In genomic region chr6:33840064-33840926, GRCh38 we compare ENCODE assay signal across 2 cellular contexts.
TF ChIP-seq lines count a peak whose summit lies in the region.

No MANE protein-coding gene starts in this region.

TF ChIP-seq in K562, 482 proteins besides CTCF, POLR2A, EP300 and RAD21 (continued from another document and continues in another):
- TF ChIP-seq TOE1 (IDR thresholded peaks at IDR 0.05; ENCODE audit: borderline replicate concordance) = peak; percentile 98
- no peak for TF ChIP-seq TOE1 (CRISPR knock-in tag; IDR thresholded peaks at IDR 0.05; ENCODE audit: borderline replicate concordance, low read depth)
- TF ChIP-seq ZNF12 (CRISPR knock-in tag; IDR thresholded peaks at IDR 0.05) = no peak
- TF ChIP-seq KDM4B (IDR thresholded peaks at IDR 0.05; ENCODE audit: borderline replicate concordance in 2 of 2, low read depth in 1 of 2) = 0 out of 4 replicates have a peak, but pooled peaks of 1 of the 2 experiments have one; percentile 10
- TF ChIP-seq, protein P1, sequence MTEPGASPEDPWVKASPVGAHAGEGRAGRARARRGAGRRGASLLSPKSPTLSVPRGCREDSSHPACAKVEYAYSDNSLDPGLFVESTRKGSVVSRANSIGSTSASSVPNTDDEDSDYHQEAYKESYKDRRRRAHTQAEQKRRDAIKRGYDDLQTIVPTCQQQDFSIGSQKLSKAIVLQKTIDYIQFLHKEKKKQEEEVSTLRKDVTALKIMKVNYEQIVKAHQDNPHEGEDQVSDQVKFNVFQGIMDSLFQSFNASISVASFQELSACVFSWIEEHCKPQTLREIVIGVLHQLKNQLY (CRISPR knock-in tag; conservative IDR thresholded peaks at IDR 0.05) = 0 out of 4 replicates have a peak, but pooled peaks of 1 of the 2 experiments have one; percentile 76
- TF ChIP-seq MTA1 (IDR thresholded peaks at IDR 0.05; ENCODE audit: borderline replicate concordance) = peak; percentile 58; the same call in 1 of the 2 replicates
- TF ChIP-seq, protein P2, sequence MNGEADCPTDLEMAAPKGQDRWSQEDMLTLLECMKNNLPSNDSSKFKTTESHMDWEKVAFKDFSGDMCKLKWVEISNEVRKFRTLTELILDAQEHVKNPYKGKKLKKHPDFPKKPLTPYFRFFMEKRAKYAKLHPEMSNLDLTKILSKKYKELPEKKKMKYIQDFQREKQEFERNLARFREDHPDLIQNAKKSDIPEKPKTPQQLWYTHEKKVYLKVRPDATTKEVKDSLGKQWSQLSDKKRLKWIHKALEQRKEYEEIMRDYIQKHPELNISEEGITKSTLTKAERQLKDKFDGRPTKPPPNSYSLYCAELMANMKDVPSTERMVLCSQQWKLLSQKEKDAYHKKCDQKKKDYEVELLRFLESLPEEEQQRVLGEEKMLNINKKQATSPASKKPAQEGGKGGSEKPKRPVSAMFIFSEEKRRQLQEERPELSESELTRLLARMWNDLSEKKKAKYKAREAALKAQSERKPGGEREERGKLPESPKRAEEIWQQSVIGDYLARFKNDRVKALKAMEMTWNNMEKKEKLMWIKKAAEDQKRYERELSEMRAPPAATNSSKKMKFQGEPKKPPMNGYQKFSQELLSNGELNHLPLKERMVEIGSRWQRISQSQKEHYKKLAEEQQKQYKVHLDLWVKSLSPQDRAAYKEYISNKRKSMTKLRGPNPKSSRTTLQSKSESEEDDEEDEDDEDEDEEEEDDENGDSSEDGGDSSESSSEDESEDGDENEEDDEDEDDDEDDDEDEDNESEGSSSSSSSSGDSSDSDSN (IDR thresholded peaks at IDR 0.05; ENCODE audit: borderline replicate concordance in 1 of 2, low read depth in 2 of 2, low read length in 2 of 2) = 0 out of 4 replicates have a peak, but pooled peaks of 1 of the 2 experiments have one; percentile 26
- peak; percentile 93 for TF ChIP-seq DACH1 (IDR thresholded peaks at IDR 0.05; ENCODE audit: partially characterized antibody)
- TF ChIP-seq ZKSCAN8 (CRISPR knock-in tag; IDR thresholded peaks at IDR 0.05) = peak; percentile 85; the same call in 1 of the 2 replicates
- peak; percentile 37 for TF ChIP-seq HMGN3 (IDR thresholded peaks at IDR 0.05; ENCODE audit: borderline replicate concordance, extremely low read depth, insufficient read length, low read depth, low read length)
- peak; percentile 17; the same call in 1 of the 2 replicates for TF ChIP-seq EGR1 (conservative IDR thresholded peaks at IDR 0.05)
- peak; percentile 83; the same call in 1 of the 2 replicates for TF ChIP-seq MECOM (CRISPR knock-in tag; IDR thresholded peaks at IDR 0.05)
- TF ChIP-seq, protein P3, sequence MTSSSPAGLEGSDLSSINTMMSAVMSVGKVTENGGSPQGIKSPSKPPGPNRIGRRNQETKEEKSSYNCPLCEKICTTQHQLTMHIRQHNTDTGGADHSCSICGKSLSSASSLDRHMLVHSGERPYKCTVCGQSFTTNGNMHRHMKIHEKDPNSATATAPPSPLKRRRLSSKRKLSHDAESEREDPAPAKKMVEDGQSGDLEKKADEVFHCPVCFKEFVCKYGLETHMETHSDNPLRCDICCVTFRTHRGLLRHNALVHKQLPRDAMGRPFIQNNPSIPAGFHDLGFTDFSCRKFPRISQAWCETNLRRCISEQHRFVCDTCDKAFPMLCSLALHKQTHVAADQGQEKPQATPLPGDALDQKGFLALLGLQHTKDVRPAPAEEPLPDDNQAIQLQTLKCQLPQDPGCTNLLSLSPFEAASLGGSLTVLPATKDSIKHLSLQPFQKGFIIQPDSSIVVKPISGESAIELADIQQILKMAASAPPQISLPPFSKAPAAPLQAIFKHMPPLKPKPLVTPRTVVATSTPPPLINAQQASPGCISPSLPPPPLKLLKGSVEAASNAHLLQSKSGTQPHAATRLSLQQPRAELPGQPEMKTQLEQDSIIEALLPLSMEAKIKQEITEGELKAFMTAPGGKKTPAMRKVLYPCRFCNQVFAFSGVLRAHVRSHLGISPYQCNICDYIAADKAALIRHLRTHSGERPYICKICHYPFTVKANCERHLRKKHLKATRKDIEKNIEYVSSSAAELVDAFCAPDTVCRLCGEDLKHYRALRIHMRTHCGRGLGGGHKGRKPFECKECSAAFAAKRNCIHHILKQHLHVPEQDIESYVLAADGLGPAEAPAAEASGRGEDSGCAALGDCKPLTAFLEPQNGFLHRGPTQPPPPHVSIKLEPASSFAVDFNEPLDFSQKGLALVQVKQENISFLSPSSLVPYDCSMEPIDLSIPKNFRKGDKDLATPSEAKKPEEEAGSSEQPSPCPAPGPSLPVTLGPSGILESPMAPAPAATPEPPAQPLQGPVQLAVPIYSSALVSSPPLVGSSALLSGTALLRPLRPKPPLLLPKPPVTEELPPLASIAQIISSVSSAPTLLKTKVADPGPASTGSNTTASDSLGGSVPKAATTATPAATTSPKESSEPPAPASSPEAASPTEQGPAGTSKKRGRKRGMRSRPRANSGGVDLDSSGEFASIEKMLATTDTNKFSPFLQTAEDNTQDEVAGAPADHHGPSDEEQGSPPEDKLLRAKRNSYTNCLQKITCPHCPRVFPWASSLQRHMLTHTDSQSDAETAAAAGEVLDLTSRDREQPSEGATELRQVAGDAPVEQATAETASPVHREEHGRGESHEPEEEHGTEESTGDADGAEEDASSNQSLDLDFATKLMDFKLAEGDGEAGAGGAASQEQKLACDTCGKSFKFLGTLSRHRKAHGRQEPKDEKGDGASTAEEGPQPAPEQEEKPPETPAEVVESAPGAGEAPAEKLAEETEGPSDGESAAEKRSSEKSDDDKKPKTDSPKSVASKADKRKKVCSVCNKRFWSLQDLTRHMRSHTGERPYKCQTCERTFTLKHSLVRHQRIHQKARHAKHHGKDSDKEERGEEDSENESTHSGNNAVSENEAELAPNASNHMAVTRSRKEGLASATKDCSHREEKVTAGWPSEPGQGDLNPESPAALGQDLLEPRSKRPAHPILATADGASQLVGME (CRISPR knock-in tag; IDR thresholded peaks at IDR 0.05) = 0 out of 2 replicates have a peak, but pooled peaks have one; percentile 51
- peak; percentile 88 for TF ChIP-seq TAL1 (IDR thresholded peaks at IDR 0.05)
- TF ChIP-seq FOSL1 (tag; conservative IDR thresholded peaks at IDR 0.05) = peak; percentile 100
- no peak for TF ChIP-seq ZZZ3 (IDR thresholded peaks at IDR 0.05)
- no peak for TF ChIP-seq CBFB (CRISPR knock-in tag; IDR thresholded peaks at IDR 0.05)
- TF ChIP-seq NFE2L1 (tag; IDR thresholded peaks at IDR 0.05; ENCODE audit: borderline replicate concordance, low read depth) = peak; percentile 99
- peak; percentile 50 for TF ChIP-seq CCNT2 (IDR thresholded peaks at IDR 0.05; ENCODE audit: borderline replicate concordance, extremely low read depth, insufficient read length, low read depth, low read length)

TF ChIP-seq in HepG2, 621 proteins besides CTCF, POLR2A, EP300 and RAD21 (continued from another document and continues in another):
- no peak for TF ChIP-seq FOXP1 (IDR thresholded peaks at IDR 0.05)
- TF ChIP-seq FOXP1 (CRISPR knock-in tag; IDR thresholded peaks at IDR 0.05) = peak; percentile 59
- no peak for TF ChIP-seq ARNT (IDR thresholded peaks at IDR 0.05)
- TF ChIP-seq PHF5A (CRISPR knock-in tag; IDR thresholded peaks at IDR 0.05; ENCODE audit: low read depth, unreplicated experiment) = peak; percentile 62
- TF ChIP-seq HNF4G (IDR thresholded peaks at IDR 0.05; ENCODE audit: borderline replicate concordance, low read depth, low read length) = peak; percentile 44; the same call in 1 of the 2 replicates
- TF ChIP-seq HNF4G (CRISPR knock-in tag; IDR thresholded peaks at IDR 0.05; ENCODE audit: borderline replicate concordance, low read depth) = peak; percentile 71
- TF ChIP-seq ARID5B (CRISPR knock-in tag; IDR thresholded peaks at IDR 0.05) = peak; percentile 84
- no peak for TF ChIP-seq EEA1 (CRISPR knock-in tag; IDR thresholded peaks at IDR 0.05; ENCODE audit: borderline replicate concordance)
- peak; percentile 40 for TF ChIP-seq PPARG (CRISPR knock-in tag; conservative IDR thresholded peaks at IDR 0.05)
- no peak for TF ChIP-seq HOXA9 (CRISPR knock-in tag; IDR thresholded peaks at IDR 0.05; ENCODE audit: borderline replicate concordance)
- no peak for TF ChIP-seq ZNF136 (CRISPR knock-in tag; IDR thresholded peaks at IDR 0.05; ENCODE audit: low read depth)
- peak; percentile 58; the same call in 1 of the 2 replicates for TF ChIP-seq RCOR2 (CRISPR knock-in tag; IDR thresholded peaks at IDR 0.05)
- no peak for TF ChIP-seq SMAD9 (CRISPR knock-in tag; IDR thresholded peaks at IDR 0.05)
- TF ChIP-seq ZNF101 (CRISPR knock-in tag; IDR thresholded peaks at IDR 0.05; ENCODE audit: borderline replicate concordance, low read depth) = no peak; the same call in 1 of the 2 replicates
- TF ChIP-seq, protein P4, sequence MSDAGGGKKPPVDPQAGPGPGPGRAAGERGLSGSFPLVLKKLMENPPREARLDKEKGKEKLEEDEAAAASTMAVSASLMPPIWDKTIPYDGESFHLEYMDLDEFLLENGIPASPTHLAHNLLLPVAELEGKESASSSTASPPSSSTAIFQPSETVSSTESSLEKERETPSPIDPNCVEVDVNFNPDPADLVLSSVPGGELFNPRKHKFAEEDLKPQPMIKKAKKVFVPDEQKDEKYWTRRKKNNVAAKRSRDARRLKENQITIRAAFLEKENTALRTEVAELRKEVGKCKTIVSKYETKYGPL (CRISPR knock-in tag; IDR thresholded peaks at IDR 0.05) = no peak
- TF ChIP-seq GATA4 (IDR thresholded peaks at IDR 0.05; ENCODE audit: borderline replicate concordance, low read depth) = peak; percentile 43; the same call in 1 of the 2 replicates
- TF ChIP-seq, protein P5, sequence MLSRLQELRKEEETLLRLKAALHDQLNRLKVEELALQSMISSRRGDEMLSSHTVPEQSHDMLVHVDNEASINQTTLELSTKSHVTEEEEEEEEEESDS (CRISPR knock-in tag; IDR thresholded peaks at IDR 0.05; ENCODE audit: borderline replicate concordance) = 0 out of 2 replicates have a peak, but pooled peaks have one; percentile 63
- no peak; the same call in 1 of the 2 replicates for TF ChIP-seq SSRP1 (CRISPR knock-in tag; IDR thresholded peaks at IDR 0.05)
- no peak for TF ChIP-seq ZBTB1 (CRISPR knock-in tag; IDR thresholded peaks at IDR 0.05; ENCODE audit: borderline replicate concordance)
- no peak for TF ChIP-seq KDM5A (IDR thresholded peaks at IDR 0.05; ENCODE audit: borderline replicate concordance, low read length)
- peak; percentile 74 for TF ChIP-seq HOMEZ (CRISPR knock-in tag; IDR thresholded peaks at IDR 0.05; ENCODE audit: low read depth)
- TF ChIP-seq SMAD3 (CRISPR knock-in tag; IDR thresholded peaks at IDR 0.05) = no peak; the same call in 1 of the 2 replicates
- TF ChIP-seq ZNF841 (CRISPR knock-in tag; IDR thresholded peaks at IDR 0.05; ENCODE audit: borderline replicate concordance) = no peak
- TF ChIP-seq BRCA1 (CRISPR knock-in tag; IDR thresholded peaks at IDR 0.05) = 0 out of 2 replicates have a peak, but pooled peaks have one; percentile 25
- TF ChIP-seq PRDM10 (CRISPR knock-in tag; IDR thresholded peaks at IDR 0.05; ENCODE audit: low read depth) = peak; percentile 70; the same call in 1 of the 2 replicates
- TF ChIP-seq ZNF552 (CRISPR knock-in tag; IDR thresholded peaks at IDR 0.05; ENCODE audit: borderline replicate concordance) = no peak
- no peak for TF ChIP-seq AHR (CRISPR knock-in tag; IDR thresholded peaks at IDR 0.05)
- TF ChIP-seq ZNF12 (CRISPR knock-in tag; IDR thresholded peaks at IDR 0.05) = peak; percentile 17; the same call in 1 of the 2 replicates
